8 cellular contexts compared by ENCODE assay signal in genomic region chr3:169661567-169662214, GRCh38. TPM values are rescaled to one million over a fixed set of nuclear protein-coding genes. Genes with fewer than 3 reads are reported as not detected.
DNase-seq lines count a peak whose midpoint lies in the region; ATAC-seq and TF ChIP-seq lines count a peak whose summit lies in the region.

No MANE protein-coding gene starts in this region.

- H3K27ac ChIP-seq in SJSA1: no peak overlapping the region

- H3K4me3 ChIP-seq in AG10803 (ENCODE audit: low read length) (peak overlapping the region; percentile 57), SJSA1 (peak overlapping the region; percentile 37), mononuclear cell (ENCODE audit: low read length) (peak overlapping the region; percentile 17)

- H3K36me3 ChIP-seq in SJSA1: no peaks in the 10 kb centered on the region

- no peak; the same call in 1 of the 2 replicates for TF ChIP-seq CTCF in AG10803 (conservative IDR thresholded peaks at IDR 0.05; ENCODE audit: low read length)

- H3K4me1 ChIP-seq in SJSA1 (replicated peaks): peaks cover 15% of the 10 kb centered on the region
- peaks cover 56% of the 10 kb centered on the region for H3K4me1 ChIP-seq in mononuclear cell (ENCODE audit: insufficient read depth, low read length)

- H3K27me3 ChIP-seq in SJSA1 (replicated peaks) (peaks cover 54% of the 10 kb centered on the region), mononuclear cell (ENCODE audit: insufficient read depth, low read length) (peaks cover 93% of the 10 kb centered on the region)

- H3K9me3 ChIP-seq in SJSA1 (replicated peaks) (no peaks in the 10 kb centered on the region), mononuclear cell (ENCODE audit: low read depth, low read length) (no peaks in the 10 kb centered on the region)

- H3K4me1 Mint-ChIP-seq in effector memory CD8-positive, alpha-beta T cell (ENCODE audit: low read depth in 2 of 2): peaks cover 25 to 29% of the 10 kb centered on the region in 2 donors

- H3K9me3 Mint-ChIP-seq in effector memory CD8-positive, alpha-beta T cell: no peaks in the 10 kb centered on the region

- peak overlapping the region; percentile 84 for H3K4me3 Mint-ChIP-seq in effector memory CD8-positive, alpha-beta T cell

- H3K27me3 Mint-ChIP-seq in effector memory CD8-positive, alpha-beta T cell: peaks cover 87 to 95% of the 10 kb centered on the region in 2 donors

- no peak for DNase-seq in AG10803 (ENCODE audit: low read depth)
- DNase-seq in SJSA1 (ENCODE audit: low read depth in 1 of 2, low spot score in 2 of 2): peak in 1 of 2 experiments; percentile 26
- no peak for DNase-seq in effector memory CD8-positive, alpha-beta T cell
- no peak for DNase-seq in T1000 (lab: John Stamatoyannopoulos, UW)
- DNase-seq in putamen (ENCODE audit: low spot score): no peak

- peak overlapping the region in 1 of 2 donors; percentile 46 for H3K27ac Mint-ChIP-seq in effector memory CD8-positive, alpha-beta T cell

- peak; percentile 7 for ATAC-seq in GM18868 (IDR thresholded peaks at IDR 0.05; ENCODE audit: unreplicated experiment)
- ATAC-seq in HG03342 (IDR thresholded peaks at IDR 0.05; ENCODE audit: unreplicated experiment): peak; percentile 14
- ATAC-seq in effector memory CD8-positive, alpha-beta T cell (replicated peaks): peak; percentile 4

- peaks cover 7% of the 10 kb centered on the region for H3K36me3 Mint-ChIP-seq in effector memory CD8-positive, alpha-beta T cell (ENCODE audit: insufficient read depth)

RNA-seq across cellular contexts. Expression of gene MECOM, which starts 1.8 kb away (rescaled TPM):
- 9.0 and 17.2 TPM in 2 replicates for total RNA-seq in SJSA1 (2014; rRNA removed; shearing (Covaris generic))
- total RNA-seq in mononuclear cell: under 0.01 TPM

Comparison
In these comparisons a context has a peak if more than half of its experiments do, and no peak if none do; other contexts are left out.
1. RNA of gene MECOM, which starts 1.8 kb away (total RNA-seq): 9.0 to 17.2 TPM in SJSA1; under 0.01 TPM in mononuclear cell (single experiment); every median in the first group is over 10 times any median in the second.
2. Peak in every context shown above with its lines, with median percentiles within 50 percentile points of each other: H3K4me3 ChIP-seq and ATAC-seq.